32 cellular contexts compared by ENCODE assay signal in the genomic region with DNA sequence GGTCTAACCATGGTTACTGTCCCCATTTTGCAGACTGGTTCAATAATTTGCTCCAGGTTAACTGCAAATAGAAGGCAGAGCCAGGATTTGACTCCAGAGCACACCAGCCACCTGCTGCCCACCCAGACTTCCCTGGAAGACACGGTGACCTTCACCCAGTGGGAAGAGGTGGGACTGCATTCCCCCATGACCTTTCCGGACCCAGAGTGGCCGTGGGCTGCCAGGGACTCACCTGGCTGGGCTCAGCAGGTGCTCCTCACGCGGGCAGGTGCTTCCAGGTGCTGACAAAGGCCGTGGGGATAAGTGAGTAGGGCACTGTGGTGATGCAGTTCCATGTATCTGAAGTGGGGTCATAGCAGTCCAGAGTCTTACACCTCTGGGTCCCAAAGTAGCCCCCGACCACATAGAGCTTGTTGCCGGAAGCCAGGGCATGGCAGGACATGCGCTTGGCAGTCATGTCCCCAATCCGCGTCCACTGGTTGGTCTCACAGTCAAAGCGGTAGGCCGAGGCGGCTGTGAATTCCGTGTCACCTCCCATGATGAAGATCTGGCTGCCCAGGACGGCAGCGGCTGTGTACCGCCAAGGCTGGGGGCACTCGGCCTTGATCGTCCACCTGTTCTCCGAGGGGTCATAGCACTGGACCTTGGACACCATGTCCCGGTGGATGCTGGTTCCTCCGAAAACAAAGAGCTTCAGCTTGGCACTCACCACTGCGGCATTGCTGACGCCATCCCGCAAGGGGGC.
"Had no signal": no experiment of that assay in that cellular context is flagged by ENCODE, and none has a peak within 500 bp of the region (broad histone marks: within the 10 kb centered on the region; RNA-seq: fewer than 3 reads in every experiment).

No MANE protein-coding gene starts in this region.

- H3K36me3 ChIP-seq: adrenal gland, breast epithelium had no signal

- H3K4me2 ChIP-seq: KMS-11, PC-9 had no signal

- H3K4me3 Mint-ChIP-seq: activated CD8-positive, alpha-beta T cell treated with anti-CD3 and anti-CD28 coated beads, Interleukin-2, amount 10 ng/mL, durations not matched to agents 7 days and 5 days; activated naive CD4-positive, alpha-beta T cell treated with anti-CD3 and anti-CD28 coated beads for 36 hours; activated T-cell treated with anti-CD3 and anti-CD28 coated beads, Interleukin-2, amount 50 U/mL, for 24 hours had no signal

- ATAC-seq: activated CD8-positive, alpha-beta T cell treated with anti-CD3 and anti-CD28 coated beads, Interleukin-2, amount 10 ng/mL, durations not matched to agents 7 days and 5 days; activated naive CD4-positive, alpha-beta T cell treated with anti-CD3 and anti-CD28 coated beads, Interleukin-2, amount 50 U/mL, for 72 hours; body of pancreas had no signal

- H3K4me1 ChIP-seq: adrenal gland had no signal

- H3K36me3 Mint-ChIP-seq: activated naive CD4-positive, alpha-beta T cell treated with anti-CD3 and anti-CD28 coated beads, Interleukin-2, amount 50 U/mL, for 72 hours had no signal

- H3K4me3 ChIP-seq: adrenal gland, body of pancreas, breast epithelium, PC-9 had no signal

- H3K27ac Mint-ChIP-seq: activated CD8-positive, alpha-beta T cell treated with anti-CD3 and anti-CD28 coated beads, Interleukin-2, amount 10 ng/mL, durations not matched to agents 7 days and 5 days; activated naive CD4-positive, alpha-beta T cell treated with anti-CD3 and anti-CD28 coated beads for 36 hours; activated T-cell treated with anti-CD3 and anti-CD28 coated beads, Interleukin-2, amount 50 U/mL, for 24 hours; activated T-helper 2 cell treated with anti-CD3 and anti-CD28 coated beads, Interferon-gamma antibody, Interleukin-2, Interleukin-4, amounts not matched to agents 10 μg/mL and 5 μg/mL and 100 μg/mL, durations not matched to agents 14 hours and 24 hours and 36 hours had no signal

- H3K27ac ChIP-seq: adrenal gland, body of pancreas, breast epithelium, KMS-11, PC-9, RWPE1, VCaP had no signal

- H3K9me3 ChIP-seq: adrenal gland, body of pancreas, breast epithelium had no signal

- H3K9me3 Mint-ChIP-seq: activated naive CD4-positive, alpha-beta T cell treated with anti-CD3 and anti-CD28 coated beads for 36 hours; activated naive CD4-positive, alpha-beta T cell treated with anti-CD3 and anti-CD28 coated beads, Interleukin-2, amount 50 U/mL, for 72 hours; activated T-cell treated with anti-CD3 and anti-CD28 coated beads, Interleukin-2, amount 50 U/mL, for 24 hours; activated T-helper 2 cell treated with anti-CD3 and anti-CD28 coated beads, Interferon-gamma antibody, Interleukin-2, Interleukin-4, amounts not matched to agents 10 μg/mL and 5 μg/mL and 100 μg/mL, durations not matched to agents 14 hours and 24 hours and 36 hours had no signal

- H3K27me3 ChIP-seq: adrenal gland, body of pancreas, breast epithelium had no signal

- H2AFZ ChIP-seq: PC-9 had no signal

- DNase-seq: activated CD4-positive, alpha-beta T cell treated with anti-CD3 and anti-CD28 coated beads for 1 hour; activated CD4-positive, alpha-beta T cell treated with anti-CD3 and anti-CD28 coated beads for 48 hours; activated CD4-positive, alpha-beta T cell treated with anti-CD3 and anti-CD28 coated beads, Interleukin-2, amount 50 U/mL, for 48 hours; activated CD4-positive, CD25-positive, alpha-beta regulatory T cell; activated CD8-positive, alpha-beta T cell treated with anti-CD3 and anti-CD28 coated beads, Interleukin-2, amount 10 ng/mL, durations not matched to agents 7 days and 5 days; activated gamma-delta T cell; activated naive CD4-positive, alpha-beta T cell treated with anti-CD3 and anti-CD28 coated beads for 36 hours; activated T-cell treated with anti-CD3 and anti-CD28 coated beads, Interleukin-2, amount 50 U/mL, for 24 hours; adrenal gland; body of pancreas; MM.1S; MV-4-11; NCI-H1092; NCI-H1436 treated with DMSO at 0.1 percent for 48 hours; NCI-H1694 treated with DMSO at 0.1 percent for 48 hours; NCI-H2029; NCI-H510A; NCI-H526; NCI-H748 treated with DMSO at 0.1 percent for 48 hours; NK-92 treated with Interleukin-12 subunit alpha and Interleukin-12 subunit beta, amount 100 ng/mL, for 24 hours; PC-9; Right ventricle myocardium superior; SW 1271; T-helper 1 cell; T-helper 2 cell; T-helper 9 cell had no signal

- H3K9ac ChIP-seq: KMS-11 had no signal

- H3K27me3 Mint-ChIP-seq: activated T-cell treated with anti-CD3 and anti-CD28 coated beads, Interleukin-2, amount 50 U/mL, for 24 hours had no signal
